In genomic region chr12:20865873-20866272, GRCh38 we compare ENCODE assay signal across 18 cellular contexts. TPM values are rescaled to one million over a fixed set of nuclear protein-coding genes. Genes with fewer than 3 reads are reported as not detected.
"Had no signal": no experiment of that assay in that cellular context is flagged by ENCODE, and none has a peak within 500 bp of the region (broad histone marks: within the 10 kb centered on the region; RNA-seq: fewer than 3 reads in every experiment).

No MANE protein-coding gene starts in this region.

- H3K36me3 ChIP-seq: ascending aorta, cardiac muscle cell, transverse colon had no signal

- H3K27me3 ChIP-seq: ascending aorta, cardiac muscle cell, transverse colon had no signal

- FAIRE-seq: kidney had no signal

- DNase-seq: activated CD4-positive, alpha-beta memory T cell treated with anti-CD3 and anti-CD28 coated beads, Interleukin-2, amount 10 ng/mL, durations not matched to agents 7 days and 5 days; activated CD4-positive, alpha-beta T cell treated with anti-CD3 and anti-CD28 coated beads for 4 hours; activated naive CD4-positive, alpha-beta T cell treated with anti-CD3 and anti-CD28 coated beads, Interleukin-2, amount 10 ng/mL, durations not matched to agents 7 days and 5 days; activated T-cell treated with anti-CD3 and anti-CD28 coated beads, Interleukin-2, amount 50 U/mL, for 24 hours; glutamatergic neuron; hypothalamus; kidney; left ventricle myocardium superior; posterior cingulate gyrus; retina; stimulated activated CD4-positive, alpha-beta T cell treated with anti-CD3 and anti-CD28 coated beads, Interleukin-4, amount 100 ng/mL, for 1 hour; stimulated activated naive CD4-positive, alpha-beta T cell; transverse colon had no signal

- H3K4me3 ChIP-seq: ascending aorta, cardiac muscle cell, transverse colon had no signal

RNA-seq across cellular contexts. Expression of gene SLCO1B3, which starts 55.4 kb away (rescaled TPM):
- total RNA-seq: activated CD4-positive, alpha-beta memory T cell treated with anti-CD3 and anti-CD28 coated beads, Interleukin-2, amount 10 ng/mL, durations not matched to agents 7 days and 5 days; ascending aorta; cardiac muscle cell; kidney; left ventricle myocardium superior; mesenteric fat pad; natural killer cell treated with Interleukin-12 subunit alpha and Interleukin-12 subunit beta and Interleukin-15 and Interleukin-18, amount 100 ng/mL, for 72 hours; WTC11 had no signal
